17 cellular contexts compared by ENCODE assay signal in the genomic region with DNA sequence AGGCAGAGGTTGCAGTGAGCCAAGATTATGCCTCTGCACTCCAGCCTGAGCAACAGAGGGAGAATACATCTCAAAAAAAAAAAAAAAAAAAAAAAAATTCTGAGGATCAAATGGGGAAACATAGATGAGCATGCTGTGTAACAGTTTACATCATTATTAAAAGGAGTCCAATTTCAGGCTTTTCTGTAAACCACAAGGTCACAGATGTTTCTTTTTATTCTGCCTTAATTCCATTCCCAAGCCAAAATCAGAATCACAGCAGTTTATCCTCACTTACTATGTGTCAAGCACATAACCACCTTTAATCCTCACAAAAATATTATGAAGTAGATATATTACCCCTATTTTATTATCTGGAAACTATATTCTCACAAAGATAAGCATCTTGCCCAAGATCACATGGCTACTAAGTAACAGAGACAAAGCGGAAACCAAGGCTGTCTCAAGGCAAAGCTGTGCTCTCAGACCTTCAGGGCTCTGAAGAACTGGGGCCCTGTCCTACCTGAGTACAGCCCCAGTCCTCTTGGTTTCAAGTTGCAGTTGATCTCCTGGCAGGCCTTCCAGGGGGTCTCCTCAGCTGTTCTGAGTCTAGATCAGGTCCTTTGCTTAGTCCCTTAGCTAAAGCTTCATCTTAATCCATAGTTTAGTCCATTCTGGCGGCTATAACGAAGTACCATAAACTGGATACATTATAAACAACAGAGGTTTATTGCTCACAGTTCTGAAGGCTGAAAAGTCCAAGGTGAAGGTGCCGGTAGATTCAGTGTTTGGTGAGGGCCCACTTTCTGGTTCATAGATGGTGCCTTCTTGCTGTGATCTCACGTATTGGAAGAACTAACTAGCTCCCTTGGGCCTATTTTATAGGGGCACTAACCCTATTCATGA.
DNase-seq lines count a peak whose midpoint lies in the region; ATAC-seq, FAIRE-seq and TF ChIP-seq lines count a peak whose summit lies in the region.
"Had no signal": no experiment of that assay in that cellular context is flagged by ENCODE, and none has a peak within 500 bp of the region (broad histone marks: within the 10 kb centered on the region; RNA-seq: fewer than 3 reads in every experiment).

No MANE protein-coding gene starts in this region.

- no peak overlapping the region for H3K4me2 ChIP-seq in astrocyte (ENCODE audit: low read length)

- H3K27me3 Mint-ChIP-seq in astrocyte (ENCODE audit: low read depth, unreplicated experiment) (no peaks in the 10 kb centered on the region), Caco-2 (ENCODE audit: insufficient read depth, unreplicated experiment) (peaks cover 6% of the 10 kb centered on the region)

- H3K79me2 ChIP-seq in astrocyte (ENCODE audit: insufficient read depth, low read length): peaks cover 80% of the 10 kb centered on the region

- TF ChIP-seq CTCF in astrocyte (IDR thresholded peaks at IDR 0.05; ENCODE audit: insufficient read depth, low read depth, low read length) (no peak), Caco-2 (IDR thresholded peaks at IDR 0.05; ENCODE audit: insufficient read depth in 1 of 2, low read depth in 1 of 2, low read length in 1 of 2, severe bottlenecking in 1 of 2, unreplicated experiment in 1 of 2) (no peak), GM10266 (IDR thresholded peaks at IDR 0.05; ENCODE audit: control insufficient read depth, insufficient read depth, low read depth, missing control alignments) (no peak)

- H3K36me3 ChIP-seq in astrocyte (ENCODE audit: insufficient read depth, low read length): no peaks in the 10 kb centered on the region
- no peaks in the 10 kb centered on the region for H3K36me3 ChIP-seq in skeletal muscle tissue (ENCODE audit: control insufficient read depth in 3 of 3, insufficient read depth in 3 of 3, low read length in 3 of 3)
- H3K36me3 ChIP-seq in Caco-2 (ENCODE audit: control insufficient read depth, insufficient read depth, low read length): no peaks in the 10 kb centered on the region
- H3K36me3 ChIP-seq: ascending aorta had no signal

- H3K9me3 ChIP-seq in astrocyte (ENCODE audit: insufficient read depth, low read depth, low read length) (no peaks in the 10 kb centered on the region), skeletal muscle tissue (ENCODE audit: control insufficient read depth in 3 of 3, low read length in 3 of 3) (no peaks in the 10 kb centered on the region), Caco-2 (no peaks in the 10 kb centered on the region)
- H3K9me3 ChIP-seq: ascending aorta had no signal

- DNase-seq in HEK293T (ENCODE audit: extremely low spot score) (no peak), astrocyte (ENCODE audit: low read depth) (peak; percentile 76), left ventricle myocardium superior (no peak), Caco-2 (no peak), HUDEP-2 (lab: John Stamatoyannopoulos, UW; ENCODE audit: unreplicated experiment in 76 of 76) (no peak), GM10266 (ENCODE audit: extremely low spot score) (no peak)
- DNase-seq: activated CD4-positive, alpha-beta T cell treated with anti-CD3 and anti-CD28 coated beads, Interleukin-2, amount 50 U/mL, for 4 hours; effector CD4-positive, alpha-beta T cell; left colon; naive thymus-derived CD8-positive, alpha-beta T cell; NCI-H1694 treated with DMSO at 0.1 percent for 48 hours; NCI-H69; RPMI8226 had no signal

- no peaks in the 10 kb centered on the region for H3K27me3 ChIP-seq in astrocyte (ENCODE audit: insufficient read depth, low read length)
- no peaks in the 10 kb centered on the region for H3K27me3 ChIP-seq in skeletal muscle tissue (ENCODE audit: control insufficient read depth in 3 of 3, insufficient read depth in 3 of 3, low read length in 3 of 3)
- no peaks in the 10 kb centered on the region for H3K27me3 ChIP-seq in Caco-2 (replicated peaks; ENCODE audit: control insufficient read depth, insufficient read depth, low read length)
- H3K27me3 ChIP-seq: ascending aorta had no signal

- H3K4me1 Mint-ChIP-seq in astrocyte (ENCODE audit: low read depth, unreplicated experiment) (peaks cover 85% of the 10 kb centered on the region), Caco-2 (ENCODE audit: low read depth, unreplicated experiment) (no peaks in the 10 kb centered on the region)

- BruUV-seq in Caco-2 (replicated peaks; lab: Mats Ljungman, UMichigan): no TSS peak

- peak; percentile 42 for ATAC-seq in left ventricle myocardium superior
- ATAC-seq in HG03378 (IDR thresholded peaks at IDR 0.05; ENCODE audit: unreplicated experiment): no peak
- ATAC-seq: left colon; naive thymus-derived CD8-positive, alpha-beta T cell had no signal

- POLR2A ChIA-PET in HEK293T (lab: Yijun Ruan, JAX) (no interaction called here), Caco-2 (lab: Charles Lee) (interaction anchor here (0.6 kb wide), 1 partner anchor 372 kb away, joined by 6 read pairs; the partner anchor contains the start of gene CBR4)

- H3K9ac ChIP-seq in astrocyte (ENCODE audit: low read length) (no peak overlapping the region), skeletal muscle tissue (ENCODE audit: low read depth in 1 of 3, low read length in 3 of 3) (no peak overlapping the region)

- FAIRE-seq in astrocyte (lab: Jason Lieb, UNC): no peak
- FAIRE-seq: H1 had no signal

- H3K27ac ChIP-seq in astrocyte (ENCODE audit: low read depth, low read length) (peak overlapping the region; percentile 7), skeletal muscle tissue (ENCODE audit: low read depth, low read length) (peak overlapping the region; percentile 89)

- no peaks in the 10 kb centered on the region for H3K9me3 Mint-ChIP-seq in astrocyte (ENCODE audit: unreplicated experiment)
- no peaks in the 10 kb centered on the region for H3K9me3 Mint-ChIP-seq in Caco-2 (ENCODE audit: unreplicated experiment)

- H3K4me1 ChIP-seq in astrocyte (ENCODE audit: insufficient read depth, low read length): peaks cover 56% of the 10 kb centered on the region
- peaks cover 41 to 51% (median 49%) of the 10 kb centered on the region in 3 donors for H3K4me1 ChIP-seq in skeletal muscle tissue (ENCODE audit: control insufficient read depth in 3 of 3, insufficient read depth in 3 of 3, low read length in 3 of 3)
- H3K4me1 ChIP-seq in Caco-2: no peaks in the 10 kb centered on the region

- H3K4me3 Mint-ChIP-seq in astrocyte (ENCODE audit: unreplicated experiment) (peak overlapping the region; percentile 47), Caco-2 (ENCODE audit: unreplicated experiment) (no peak overlapping the region)
- H3K4me3 Mint-ChIP-seq: naive thymus-derived CD8-positive, alpha-beta T cell had no signal

- intact Hi-C loops in left ventricle myocardium superior (cut with micrococcal nuclease) (no loop called here), Caco-2 (cut with micrococcal nuclease; ENCODE audit: unreplicated experiment) (no loop called here)

- H3K36me3 Mint-ChIP-seq in astrocyte (ENCODE audit: low read depth, unreplicated experiment) (peaks cover 17% of the 10 kb centered on the region), Caco-2 (ENCODE audit: insufficient read depth, unreplicated experiment) (no peaks in the 10 kb centered on the region)
- H3K36me3 Mint-ChIP-seq: naive thymus-derived CD8-positive, alpha-beta T cell had no signal

- peaks cover 9% of the 10 kb centered on the region for H4K20me1 ChIP-seq in astrocyte (ENCODE audit: insufficient read depth, low read length)

- peak overlapping the region; percentile 95 for H3K27ac Mint-ChIP-seq in astrocyte (ENCODE audit: unreplicated experiment)
- H3K27ac Mint-ChIP-seq in Caco-2 (ENCODE audit: unreplicated experiment): no peak overlapping the region
- H3K27ac Mint-ChIP-seq: naive thymus-derived CD8-positive, alpha-beta T cell had no signal

- H3K4me3 ChIP-seq in astrocyte (ENCODE audit: insufficient read depth, low read depth, low read length) (no peak overlapping the region), skeletal muscle tissue (ENCODE audit: low read length in 3 of 3) (no peak overlapping the region), Caco-2 (ENCODE audit: low read depth, low read length) (no peak overlapping the region)

- CTCF ChIA-PET in HEK293T (lab: Yijun Ruan, JAX) (interaction anchor here (0.7 to 1.4 kb wide), 3 partner anchors 10 to 283 kb away, joined by 3 to 9 read pairs (median 6); no protein-coding TSS in a partner anchor), Caco-2 (lab: Charles Lee) (no interaction called here)

- no peak overlapping the region for H2AFZ ChIP-seq in astrocyte (ENCODE audit: low read depth, low read length)

TF ChIP-seq in HEK293T, 16 proteins besides CTCF, POLR2A, EP300 and RAD21:
- TF ChIP-seq NFRKB (IDR thresholded peaks at IDR 0.05) (no peak), ZNF384 (IDR thresholded peaks at IDR 0.05) (0 out of 2 replicates have a peak, but pooled peaks have one; percentile 56), L3MBTL2 (conservative IDR thresholded peaks at IDR 0.05) (no peak)
